In the genomic region with DNA sequence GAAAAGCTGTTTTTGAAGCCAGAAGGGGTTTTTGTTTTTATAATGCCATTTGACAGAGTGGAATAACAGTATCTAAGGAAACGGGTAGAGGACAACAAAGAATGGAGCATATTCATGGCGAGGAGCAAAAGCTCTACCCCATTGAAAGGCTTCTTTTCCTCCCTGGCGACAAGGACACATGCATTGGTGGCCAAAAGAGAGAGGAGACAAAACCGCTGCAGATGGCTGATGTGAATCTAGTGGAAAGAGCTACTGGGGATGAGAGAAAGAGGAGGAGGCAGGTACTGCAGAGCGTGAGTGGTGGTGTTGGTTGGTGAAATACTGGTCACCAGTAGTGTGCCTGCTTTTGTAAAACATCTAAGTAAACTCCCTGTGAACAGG, we compare ENCODE assay signal across 8 cellular contexts. TPM values are rescaled to one million over a fixed set of nuclear protein-coding genes. Genes with fewer than 3 reads are reported as not detected.
DNase-seq lines count a peak whose midpoint lies in the region; ATAC-seq and TF ChIP-seq lines count a peak whose summit lies in the region.

No MANE protein-coding gene starts in this region.

- peak overlapping the region; percentile 80 for H2AFZ ChIP-seq in fibroblast of lung (ENCODE audit: low read length)

- peak overlapping the region; percentile 90 for H3K27ac ChIP-seq in fibroblast of lung (ENCODE audit: insufficient read depth, low read length)

- peak; percentile 16 for ATAC-seq in HG03196 (IDR thresholded peaks at IDR 0.05; ENCODE audit: unreplicated experiment)

- no peak for DNase-seq in activated naive CD4-positive, alpha-beta T cell treated with anti-CD3 and anti-CD28 coated beads, Interleukin-2, amount 10 ng/mL, durations not matched to agents 7 days and 5 days
- no peak for DNase-seq in activated naive CD4-positive, alpha-beta T cell treated with anti-CD3 and anti-CD28 coated beads, Interleukin-2, amount 50 U/mL, for 16 hours
- no peak for DNase-seq in T-helper 2 cell treated with Interferon-gamma antibody and Interleukin-4, amounts not matched to agents 5 μg/mL and 100 μg/mL, for 36 hours (ENCODE audit: low spot score)
- DNase-seq in fibroblast of lung (ENCODE audit: low read depth in 2 of 2): peak in 1 of 2 donors; percentile 9
- DNase-seq in neural crest cell (ENCODE audit: low read depth, low spot score): no peak
- no peak for DNase-seq in NCI-H446 (lab: John Stamatoyannopoulos, UW)
- no peak for DNase-seq in central memory CD4-positive, alpha-beta T cell

- CTCF ChIA-PET in activated naive CD4-positive, alpha-beta T cell treated with anti-CD3 and anti-CD28 coated beads, Interleukin-2, amount 10 ng/mL, durations not matched to agents 7 days and 5 days (lab: Charles Lee): interaction anchor here (0.6 to 1.1 kb wide), 2 partner anchors 19 to 254 kb away, joined by 4 read pairs; no protein-coding TSS in a partner anchor

- peak overlapping the region; percentile 79 for H3K9ac ChIP-seq in fibroblast of lung (ENCODE audit: insufficient read depth, low read length)

- peaks cover 12% of the 10 kb centered on the region for H3K4me1 Mint-ChIP-seq in activated naive CD4-positive, alpha-beta T cell treated with anti-CD3 and anti-CD28 coated beads, Interleukin-2, amount 10 ng/mL, durations not matched to agents 7 days and 5 days
- H3K4me1 Mint-ChIP-seq in T-helper 2 cell treated with Interferon-gamma antibody and Interleukin-4, amounts not matched to agents 5 μg/mL and 100 μg/mL, for 36 hours (ENCODE audit: low read depth): peaks cover 13% of the 10 kb centered on the region
- H3K4me1 Mint-ChIP-seq in neural crest cell: peaks cover 29% of the 10 kb centered on the region

- H3K27me3 ChIP-seq in fibroblast of lung (ENCODE audit: control insufficient read depth, insufficient read depth, low read length): no peaks in the 10 kb centered on the region

- no peak for TF ChIP-seq CTCF in fibroblast of lung (conservative IDR thresholded peaks at IDR 0.05 in 1 of 2, IDR thresholded peaks at IDR 0.05 in 1 of 2; ENCODE audit: low read depth in 1 of 2, low read length in 2 of 2)
- TF ChIP-seq CTCF in neural crest cell (conservative IDR thresholded peaks at IDR 0.05): no peak

- H3K4me3 Mint-ChIP-seq in activated naive CD4-positive, alpha-beta T cell treated with anti-CD3 and anti-CD28 coated beads, Interleukin-2, amount 10 ng/mL, durations not matched to agents 7 days and 5 days: peak overlapping the region; percentile 82
- H3K4me3 Mint-ChIP-seq in T-helper 2 cell treated with Interferon-gamma antibody and Interleukin-4, amounts not matched to agents 5 μg/mL and 100 μg/mL, for 36 hours: peak overlapping the region; percentile 88
- H3K4me3 Mint-ChIP-seq in neural crest cell: peak overlapping the region; percentile 98

- H3K4me1 ChIP-seq in fibroblast of lung (ENCODE audit: control insufficient read depth, extremely low read depth, insufficient read depth, low read length): peaks cover 7% of the 10 kb centered on the region

- peak overlapping the region; percentile 86 for H3K4me2 ChIP-seq in fibroblast of lung (ENCODE audit: extremely low read depth, insufficient read depth, low read length)

- H3K27ac Mint-ChIP-seq in activated naive CD4-positive, alpha-beta T cell treated with anti-CD3 and anti-CD28 coated beads, Interleukin-2, amount 10 ng/mL, durations not matched to agents 7 days and 5 days: peak overlapping the region; percentile 65
- H3K27ac Mint-ChIP-seq in T-helper 2 cell treated with Interferon-gamma antibody and Interleukin-4, amounts not matched to agents 5 μg/mL and 100 μg/mL, for 36 hours: peak overlapping the region; percentile 75
- H3K27ac Mint-ChIP-seq in neural crest cell (ENCODE audit: unreplicated experiment): peak overlapping the region; percentile 63

- peaks cover 3% of the 10 kb centered on the region for H3K36me3 Mint-ChIP-seq in activated naive CD4-positive, alpha-beta T cell treated with anti-CD3 and anti-CD28 coated beads, Interleukin-2, amount 10 ng/mL, durations not matched to agents 7 days and 5 days
- H3K36me3 Mint-ChIP-seq in T-helper 2 cell treated with Interferon-gamma antibody and Interleukin-4, amounts not matched to agents 5 μg/mL and 100 μg/mL, for 36 hours (ENCODE audit: low read depth): no peaks in the 10 kb centered on the region
- H3K36me3 Mint-ChIP-seq in neural crest cell (ENCODE audit: low read depth): no peaks in the 10 kb centered on the region

- H3K9me3 ChIP-seq in fibroblast of lung (ENCODE audit: control insufficient read depth, insufficient read depth, low read depth, low read length): no peaks in the 10 kb centered on the region

- H3K4me3 ChIP-seq in fibroblast of lung (replicated peaks in 1 of 4; ENCODE audit: control extremely low read depth in 1 of 4, insufficient read depth in 1 of 4, low read depth in 3 of 4, low read length in 4 of 4): peak overlapping the region; percentile 70 to 90 (median 78)

- H3K9me3 Mint-ChIP-seq in activated naive CD4-positive, alpha-beta T cell treated with anti-CD3 and anti-CD28 coated beads, Interleukin-2, amount 10 ng/mL, durations not matched to agents 7 days and 5 days: no peaks in the 10 kb centered on the region
- H3K9me3 Mint-ChIP-seq in T-helper 2 cell treated with Interferon-gamma antibody and Interleukin-4, amounts not matched to agents 5 μg/mL and 100 μg/mL, for 36 hours: no peaks in the 10 kb centered on the region
- H3K9me3 Mint-ChIP-seq in neural crest cell: no peaks in the 10 kb centered on the region

- peaks cover 7% of the 10 kb centered on the region for H3K27me3 Mint-ChIP-seq in activated naive CD4-positive, alpha-beta T cell treated with anti-CD3 and anti-CD28 coated beads, Interleukin-2, amount 10 ng/mL, durations not matched to agents 7 days and 5 days
- no peaks in the 10 kb centered on the region for H3K27me3 Mint-ChIP-seq in T-helper 2 cell treated with Interferon-gamma antibody and Interleukin-4, amounts not matched to agents 5 μg/mL and 100 μg/mL, for 36 hours (ENCODE audit: low read depth)
- no peaks in the 10 kb centered on the region for H3K27me3 Mint-ChIP-seq in neural crest cell (ENCODE audit: low read depth)

- peaks cover 40% of the 10 kb centered on the region for H3K79me2 ChIP-seq in fibroblast of lung (ENCODE audit: control insufficient read depth, insufficient read depth, low read length)

- H3K36me3 ChIP-seq in fibroblast of lung (ENCODE audit: control insufficient read depth, insufficient read depth, low read length): no peaks in the 10 kb centered on the region

- no peaks in the 10 kb centered on the region for H4K20me1 ChIP-seq in fibroblast of lung (ENCODE audit: control insufficient read depth, extremely low read depth, insufficient read depth, low read length)

RNA-seq across cellular contexts. Expression of a gene that starts 0.5 kb away (rescaled TPM):
- total RNA-seq in fibroblast of lung (43.7 and 69.9 TPM in 2 replicates), neural crest cell (48.4 and 52.3 TPM in 2 replicates)
- 22.9 and 23.6 TPM in 2 replicates for polyA plus RNA-seq in fibroblast of lung
- 11.3 and 15.2 TPM in 2 replicates for polyA plus RNA-seq in fibroblast of lung (2012)
- polyA minus RNA-seq in fibroblast of lung (ENCODE audit: low replicate concordance): 7.9 and 9.6 TPM in 2 replicates
